Comparison of ENCODE assay signal across 21 cellular contexts in the genomic region with DNA sequence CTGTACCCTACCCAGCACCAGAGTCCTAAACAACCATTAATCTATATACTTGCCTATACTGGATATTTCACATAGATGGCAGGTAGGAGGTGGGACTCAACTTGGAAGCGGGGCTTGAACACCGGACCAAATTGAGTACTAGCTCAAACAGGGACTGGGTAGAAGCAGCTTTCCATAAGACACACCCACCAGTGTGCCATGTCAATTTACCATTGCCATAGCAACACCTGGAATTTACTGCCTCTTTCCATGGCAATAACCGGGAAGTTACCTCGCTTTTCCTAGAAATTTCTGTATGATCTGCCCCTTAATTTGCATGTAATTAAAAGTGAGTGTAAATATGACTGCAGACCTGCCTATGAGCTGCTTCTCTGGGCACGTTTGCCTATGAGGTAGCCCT. TPM values are rescaled to one million over a fixed set of nuclear protein-coding genes. Genes with fewer than 3 reads are reported as not detected.
DNase-seq lines count a peak whose midpoint lies in the region; ATAC-seq, FAIRE-seq and TF ChIP-seq lines count a peak whose summit lies in the region.
"Had no signal": no experiment of that assay in that cellular context is flagged by ENCODE, and none has a peak within 500 bp of the region (broad histone marks: within the 10 kb centered on the region; RNA-seq: fewer than 3 reads in every experiment).

No MANE protein-coding gene starts in this region.

- TF ChIP-seq CTCF in GM23338 (conservative IDR thresholded peaks at IDR 0.05; ENCODE audit: low read depth in 2 of 2) (no peak), K562 (IDR thresholded peaks at IDR 0.05 in 2 of 3, conservative IDR thresholded peaks at IDR 0.05 in 1 of 3; ENCODE audit: insufficient read depth in 2 of 3, low read depth in 1 of 3, low read length in 3 of 3) (no peak)

- no peak overlapping the region for H3K4me3 Mint-ChIP-seq in GM23338
- H3K4me3 Mint-ChIP-seq: CD4-positive, alpha-beta memory T cell; H9; HFFc6 had no signal

- no peak overlapping the region for H3K27ac ChIP-seq in GM23338 (ENCODE audit: low read depth)
- H3K27ac ChIP-seq in K562 (ENCODE audit: extremely low read depth, low read depth, low read length): no peak overlapping the region
- H3K27ac ChIP-seq: 22Rv1, A549 had no signal

- H3K9me1 ChIP-seq in K562 (ENCODE audit: control insufficient read depth, insufficient read depth, low read length): no peaks in the 10 kb centered on the region

- H3K4me1 Mint-ChIP-seq in GM23338: 0 out of 3 replicates have a peak, but pooled peaks cover 2% of the 10 kb centered on the region
- H3K4me1 Mint-ChIP-seq: CD4-positive, alpha-beta memory T cell had no signal

- no peak overlapping the region for H2AFZ ChIP-seq in GM23338
- H2AFZ ChIP-seq in K562 (ENCODE audit: low read depth, low read length): no peak overlapping the region

- TF ChIP-seq POLR2A in K562 (conservative IDR thresholded peaks at IDR 0.05): no peak

- WGBS in K562 (ENCODE audit: insufficient coverage, low coverage, missing lambda C conversion rate): 2% methylated on average over 5 of the region's 5 CpGs

- no peaks in the 10 kb centered on the region for H3K9me3 ChIP-seq in K562 (replicated peaks; ENCODE audit: control insufficient read depth, insufficient read depth, low read depth, low read length)
- H3K9me3 ChIP-seq: A549 had no signal

- no peak overlapping the region for H3K27ac Mint-ChIP-seq in GM23338
- H3K27ac Mint-ChIP-seq: CD4-positive, alpha-beta memory T cell; HFFc6 had no signal

- H3K36me3 Mint-ChIP-seq in GM23338 (ENCODE audit: low read depth): no peaks in the 10 kb centered on the region
- H3K36me3 Mint-ChIP-seq: CD4-positive, alpha-beta memory T cell had no signal

- no peaks in the 10 kb centered on the region for H3F3A ChIP-seq in GM23338 (replicated peaks; ENCODE audit: low read depth)

- no peak overlapping the region for H3K4me3 ChIP-seq in GM23338
- no peak overlapping the region for H3K4me3 ChIP-seq in K562
- H3K4me3 ChIP-seq: A549 had no signal

- ATAC-seq in GM23338 (peak; percentile 61), K562 (no peak)

- H4K20me1 ChIP-seq in GM23338 (replicated peaks; ENCODE audit: insufficient read depth): no peaks in the 10 kb centered on the region
- no peaks in the 10 kb centered on the region for H4K20me1 ChIP-seq in K562 (replicated peaks; ENCODE audit: control insufficient read depth, insufficient read depth, low read length)

- no peaks in the 10 kb centered on the region for H3K9me3 Mint-ChIP-seq in GM23338
- H3K9me3 Mint-ChIP-seq: CD4-positive, alpha-beta memory T cell; H9; HFFc6 had no signal

- no peak for TF ChIP-seq RAD21 in K562 (CRISPR knock-in tag; conservative IDR thresholded peaks at IDR 0.05 in 1 of 2, IDR thresholded peaks at IDR 0.05 in 1 of 2)

- H3K4me1 ChIP-seq in GM23338 (ENCODE audit: insufficient read depth) (no peaks in the 10 kb centered on the region; the same call in 1 of the 2 replicates), K562 (replicated peaks in 1 of 2; ENCODE audit: control insufficient read depth in 2 of 2, insufficient read depth in 2 of 2, low read length in 2 of 2) (no peaks in the 10 kb centered on the region)
- H3K4me1 ChIP-seq: A549 had no signal

- no peak for FAIRE-seq in K562 (lab: Jason Lieb, UNC)
- FAIRE-seq: A549, GM12891, GM18507 had no signal

- no peaks in the 10 kb centered on the region; the same call in 1 of the 2 replicates for H3K9me2 ChIP-seq in GM23338 (ENCODE audit: insufficient read depth)

- no peak overlapping the region for H3K9ac ChIP-seq in K562 (ENCODE audit: insufficient read depth in 1 of 2, low read depth in 2 of 2, low read length in 2 of 2)

- CTCF ChIA-PET in K562 (lab: Yijun Ruan, JAX; ENCODE audit: low intra/inter-chr PET ratio): no interaction called here

- H3K79me2 ChIP-seq in GM23338 (replicated peaks; ENCODE audit: insufficient read depth): no peaks in the 10 kb centered on the region
- no peaks in the 10 kb centered on the region for H3K79me2 ChIP-seq in K562 (ENCODE audit: control insufficient read depth, insufficient read depth, low read length)

- H3K36me3 ChIP-seq in GM23338 (ENCODE audit: insufficient read depth) (no peaks in the 10 kb centered on the region), K562 (ENCODE audit: control insufficient read depth, insufficient read depth, low read length) (no peaks in the 10 kb centered on the region)

- H3K4me2 ChIP-seq in GM23338 (no peak overlapping the region), K562 (ENCODE audit: insufficient read depth, low read length) (no peak overlapping the region)
- H3K4me2 ChIP-seq: A549 had no signal

- POLR2A ChIA-PET in K562 (lab: Yijun Ruan, JAX): interaction anchor here (2.4 kb wide), 1 partner anchor 11 kb away, joined by 6 read pairs; no protein-coding TSS in a partner anchor

- H3K27me3 ChIP-seq in GM23338 (ENCODE audit: insufficient read depth): no peaks in the 10 kb centered on the region
- peaks cover 3 to 12% of the 10 kb centered on the region in 2 experiments; a peak in 3 of 5 replicates for H3K27me3 ChIP-seq in K562 (ENCODE audit: control insufficient read depth in 2 of 2, insufficient read depth in 2 of 2, low read length in 2 of 2)

- intact Hi-C loops in K562 (cut with micrococcal nuclease): no loop called here

- in situ Hi-C loops in K562 (cut with MboI): no loop called here

- no TSS peak for BruUV-seq in K562 (replicated peaks; lab: Mats Ljungman, UMichigan)

- peak; percentile 22 for DNase-seq in GM23338 (ENCODE audit: low spot score)
- DNase-seq in NCI-H526 (lab: John Stamatoyannopoulos, UW): peak; percentile 81 to 90
- DNase-seq in K562 (ENCODE audit: extremely low read depth in 1 of 4, low spot score in 3 of 4): no peak
- no peak for DNase-seq in AG08396 (ENCODE audit: low spot score)
- DNase-seq in 8988T: no peak
- no peak for DNase-seq in NCI-H1436 (lab: John Stamatoyannopoulos, UW)
- DNase-seq: ACHN; C1 segment of cervical spinal cord; Calu3; CD4-positive, alpha-beta memory T cell; COR-L47; DMS53; DMS79 treated with DMSO at 0.1 percent for 48 hours; GF-D8; H9; HFFc6 had no signal

- peaks cover 2% of the 10 kb centered on the region for H3K27me3 Mint-ChIP-seq in GM23338 (ENCODE audit: insufficient read depth, low read depth, poor library complexity)

- no peak for TF ChIP-seq EP300 in K562 (IDR thresholded peaks at IDR 0.05; ENCODE audit: low read length)

TF ChIP-seq in GM23338, 12 proteins besides CTCF, POLR2A, EP300 and RAD21 (continues in another document):
- TF ChIP-seq ZNF114 (CRISPR knock-in tag; IDR thresholded peaks at IDR 0.05) (no peak), NANOG (IDR thresholded peaks at IDR 0.05; ENCODE audit: borderline replicate concordance) (no peak), EZH2 (IDR thresholded peaks at IDR 0.05; ENCODE audit: low read depth, unreplicated experiment) (no peak), CREB1 (CRISPR knock-in tag; IDR thresholded peaks at IDR 0.05; ENCODE audit: low read depth) (no peak), JUNB (IDR thresholded peaks at IDR 0.05; ENCODE audit: unreplicated experiment) (no peak)

TF ChIP-seq in K562, 482 proteins besides CTCF, POLR2A, EP300 and RAD21 (continues in another document):
- TF ChIP-seq L3MBTL2 (IDR thresholded peaks at IDR 0.05): no peak
- TF ChIP-seq ZNF316 (IDR thresholded peaks at IDR 0.05): no peak

RNA-seq across cellular contexts. Expression of a gene that starts 38.6 kb away (rescaled TPM):
- 23.2 and 26.0 TPM in 2 replicates for total RNA-seq in GM23338 (2014; rRNA removed; shearing (Covaris generic))
- 31.5 and 40.9 TPM in 2 replicates for polyA plus RNA-seq in GM23338 (2016; fragmentation: Nextera tagmentation; extraction: Ambion mirVana)
- total RNA-seq in K562 (2011; cell fraction: chromatin; rRNA removed; ENCODE audit: low replicate concordance): 60.0 and 93.3 TPM in 2 replicates
- 39.0 and 42.5 TPM in 2 replicates for total RNA-seq in K562 (2011; cell fraction: nucleolus; rRNA removed)
- total RNA-seq in K562 (2011; cell fraction: nucleoplasm; rRNA removed): 33.6 and 40.0 TPM in 2 replicates
- total RNA-seq in K562 (2014; rRNA removed): 23.0 and 27.3 TPM in 2 replicates
- total RNA-seq in K562 (2014; rRNA removed; fragmentation: Illumina TruSeq; extraction: Trizol): 38.0 and 44.8 TPM in 2 replicates
- 29.4 and 34.1 TPM in 2 replicates for total RNA-seq in K562 (2015; rRNA removed; fragmentation: Illumina TruSeq; extraction: Trizol)
- total RNA-seq in K562 (2021): 44.9 and 45.9 TPM in 2 replicates
- polyA plus RNA-seq in K562 (2011; rRNA removed): 17.5 and 23.8 TPM in 2 replicates
- 13.7 and 13.8 TPM in 2 replicates for polyA plus RNA-seq in K562 (2011; cell fraction: cytosol; rRNA removed)
- 17.2 and 22.7 TPM in 2 replicates for polyA plus RNA-seq in K562 (2011; cell fraction: nucleus; rRNA removed)
- polyA plus RNA-seq in K562 (2012): 10.4 and 17.8 TPM in 2 replicates
- polyA plus RNA-seq in K562 (2014; fragmentation: Illumina TruSeq; extraction: Trizol): 20.5 and 22.5 TPM in 2 replicates
- 10 to 100 TPM; 14.3 to 16.3 TPM for polyA plus RNA-seq in K562 (2014; fragmentation: Nextera tagmentation; extraction: Ambion mirVana)
- polyA plus RNA-seq in K562 (2014; rRNA removed): 15.3 and 17.5 TPM in 2 replicates
- 44.5 and 51.7 TPM in 2 replicates for polyA minus RNA-seq in K562 (2011; rRNA and poly(A)+ RNA removed)
- polyA minus RNA-seq in K562 (2011; cell fraction: cytosol; rRNA and poly(A)+ RNA removed): 24.9 and 25.1 TPM in 2 replicates
- polyA minus RNA-seq in K562 (2011; cell fraction: nucleus; rRNA and poly(A)+ RNA removed): 42.4 and 67.8 TPM in 2 replicates

RNA-seq across cellular contexts. Expression of a gene that starts 41.8 kb away (rescaled TPM):
- total RNA-seq in GM23338 (2014; rRNA removed; shearing (Covaris generic)): 26.3 and 32.5 TPM in 2 replicates
- polyA plus RNA-seq in GM23338 (2016; fragmentation: Nextera tagmentation; extraction: Ambion mirVana) (3.6 and 4.5 TPM in 2 replicates), K562 (2011; rRNA removed) (not detected in 2 replicates), K562 (2014; fragmentation: Illumina TruSeq; extraction: Trizol) (not detected in 2 replicates), K562 (2014; fragmentation: Nextera tagmentation; extraction: Ambion mirVana) (not detected), K562 (2014; rRNA removed) (0.05 TPM in 1 of 2 replicates, not detected in the other)
- not detected in 2 replicates for total RNA-seq in K562 (2011; cell fraction: chromatin; rRNA removed; ENCODE audit: low replicate concordance)
- not detected in 2 replicates for total RNA-seq in K562 (2011; cell fraction: nucleolus; rRNA removed)
- not detected in 2 replicates for total RNA-seq in K562 (2011; cell fraction: nucleoplasm; rRNA removed)
- total RNA-seq in K562 (2014; rRNA removed) (not detected in 2 replicates), K562 (2014; rRNA removed; fragmentation: Illumina TruSeq; extraction: Trizol) (not detected in 2 replicates), K562 (2015; rRNA removed; fragmentation: Illumina TruSeq; extraction: Trizol) (not detected in 2 replicates), K562 (2021) (not detected in 2 replicates)
- not detected in 2 replicates for polyA plus RNA-seq in K562 (2011; cell fraction: cytosol; rRNA removed)
- not detected in 2 replicates for polyA plus RNA-seq in K562 (2011; cell fraction: nucleus; rRNA removed)
- not detected in 2 replicates for polyA plus RNA-seq in K562 (2012)
- polyA minus RNA-seq in K562 (2011; rRNA and poly(A)+ RNA removed): not detected in 2 replicates
- not detected in 2 replicates for polyA minus RNA-seq in K562 (2011; cell fraction: cytosol; rRNA and poly(A)+ RNA removed)
- polyA minus RNA-seq in K562 (2011; cell fraction: nucleus; rRNA and poly(A)+ RNA removed): not detected in 2 replicates
- total RNA-seq: Calu3, HFFc6 had no signal
- polyA plus RNA-seq: BJ; CD4-positive, alpha-beta memory T cell had no signal

Comparison
In these comparisons a context has a peak if more than half of its experiments do, and no peak if none do; other contexts are left out.
1. DNase-seq: peak in GM23338 (single experiment) and NCI-H526 (2 of 2); none in K562 (0 of 4), AG08396 (single experiment), 8988T (single experiment) and NCI-H1436 (single experiment).
2. RNA of a gene that starts 41.8 kb away (total RNA-seq): 26.3 to 32.5 TPM in GM23338; not detected in K562; every median in the first group is over 10 times any median in the second.